Comparison of ENCODE assay signal across 1 cellular context in the genomic region with DNA sequence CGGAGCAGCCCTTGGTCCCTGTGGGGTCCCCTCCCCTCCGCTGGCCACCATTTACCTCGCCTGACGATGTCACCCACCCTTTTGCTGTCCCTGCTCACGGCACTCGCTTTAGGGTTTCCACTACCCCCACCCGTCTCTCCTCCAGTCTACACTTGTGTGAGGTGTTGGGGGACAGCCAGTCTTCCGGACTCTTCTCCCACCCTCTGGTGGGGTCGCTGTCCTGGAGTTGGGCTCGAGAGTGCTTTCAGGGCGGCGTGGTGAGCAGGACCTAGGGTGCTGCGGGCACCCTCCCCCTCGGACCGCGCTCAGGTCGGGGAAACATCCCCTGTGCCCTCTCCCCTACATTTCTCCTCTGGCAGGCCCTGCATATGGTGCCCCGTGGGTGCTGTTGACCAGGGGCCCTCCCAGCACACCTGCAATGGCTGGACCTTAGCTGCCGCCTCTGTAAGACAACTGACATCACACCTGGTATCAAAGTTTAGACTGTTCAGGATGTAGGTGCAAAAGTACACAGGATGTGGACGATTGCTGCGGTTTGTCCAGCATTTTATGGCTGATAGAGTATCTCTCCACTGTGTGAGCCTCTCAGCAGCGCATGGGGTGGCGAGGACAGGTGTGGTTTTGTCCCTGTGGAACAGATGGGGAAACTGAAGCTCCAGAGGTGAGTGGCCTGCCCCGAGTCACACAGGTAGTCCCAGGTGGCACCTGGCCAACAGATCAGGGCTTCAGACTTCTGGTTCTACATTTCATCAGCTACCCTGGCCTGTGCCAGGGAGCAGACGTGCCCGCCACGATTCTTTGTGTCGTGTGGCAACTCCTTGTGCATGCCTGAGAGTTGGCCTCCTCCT.
TF ChIP-seq lines count a peak whose summit lies in the region.

No MANE protein-coding gene starts in this region.

TF ChIP-seq in K562, 482 proteins besides CTCF, POLR2A, EP300 and RAD21 (continued from another document):
- TF ChIP-seq, protein P1, sequence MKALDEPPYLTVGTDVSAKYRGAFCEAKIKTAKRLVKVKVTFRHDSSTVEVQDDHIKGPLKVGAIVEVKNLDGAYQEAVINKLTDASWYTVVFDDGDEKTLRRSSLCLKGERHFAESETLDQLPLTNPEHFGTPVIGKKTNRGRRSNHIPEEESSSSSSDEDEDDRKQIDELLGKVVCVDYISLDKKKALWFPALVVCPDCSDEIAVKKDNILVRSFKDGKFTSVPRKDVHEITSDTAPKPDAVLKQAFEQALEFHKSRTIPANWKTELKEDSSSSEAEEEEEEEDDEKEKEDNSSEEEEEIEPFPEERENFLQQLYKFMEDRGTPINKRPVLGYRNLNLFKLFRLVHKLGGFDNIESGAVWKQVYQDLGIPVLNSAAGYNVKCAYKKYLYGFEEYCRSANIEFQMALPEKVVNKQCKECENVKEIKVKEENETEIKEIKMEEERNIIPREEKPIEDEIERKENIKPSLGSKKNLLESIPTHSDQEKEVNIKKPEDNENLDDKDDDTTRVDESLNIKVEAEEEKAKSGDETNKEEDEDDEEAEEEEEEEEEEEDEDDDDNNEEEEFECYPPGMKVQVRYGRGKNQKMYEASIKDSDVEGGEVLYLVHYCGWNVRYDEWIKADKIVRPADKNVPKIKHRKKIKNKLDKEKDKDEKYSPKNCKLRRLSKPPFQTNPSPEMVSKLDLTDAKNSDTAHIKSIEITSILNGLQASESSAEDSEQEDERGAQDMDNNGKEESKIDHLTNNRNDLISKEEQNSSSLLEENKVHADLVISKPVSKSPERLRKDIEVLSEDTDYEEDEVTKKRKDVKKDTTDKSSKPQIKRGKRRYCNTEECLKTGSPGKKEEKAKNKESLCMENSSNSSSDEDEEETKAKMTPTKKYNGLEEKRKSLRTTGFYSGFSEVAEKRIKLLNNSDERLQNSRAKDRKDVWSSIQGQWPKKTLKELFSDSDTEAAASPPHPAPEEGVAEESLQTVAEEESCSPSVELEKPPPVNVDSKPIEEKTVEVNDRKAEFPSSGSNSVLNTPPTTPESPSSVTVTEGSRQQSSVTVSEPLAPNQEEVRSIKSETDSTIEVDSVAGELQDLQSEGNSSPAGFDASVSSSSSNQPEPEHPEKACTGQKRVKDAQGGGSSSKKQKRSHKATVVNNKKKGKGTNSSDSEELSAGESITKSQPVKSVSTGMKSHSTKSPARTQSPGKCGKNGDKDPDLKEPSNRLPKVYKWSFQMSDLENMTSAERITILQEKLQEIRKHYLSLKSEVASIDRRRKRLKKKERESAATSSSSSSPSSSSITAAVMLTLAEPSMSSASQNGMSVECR (CRISPR knock-in tag; IDR thresholded peaks at IDR 0.05), result peak; percentile 13; the same call in 1 of the 2 replicates
